Comparison of ENCODE assay signal across 23 cellular contexts in the genomic region with DNA sequence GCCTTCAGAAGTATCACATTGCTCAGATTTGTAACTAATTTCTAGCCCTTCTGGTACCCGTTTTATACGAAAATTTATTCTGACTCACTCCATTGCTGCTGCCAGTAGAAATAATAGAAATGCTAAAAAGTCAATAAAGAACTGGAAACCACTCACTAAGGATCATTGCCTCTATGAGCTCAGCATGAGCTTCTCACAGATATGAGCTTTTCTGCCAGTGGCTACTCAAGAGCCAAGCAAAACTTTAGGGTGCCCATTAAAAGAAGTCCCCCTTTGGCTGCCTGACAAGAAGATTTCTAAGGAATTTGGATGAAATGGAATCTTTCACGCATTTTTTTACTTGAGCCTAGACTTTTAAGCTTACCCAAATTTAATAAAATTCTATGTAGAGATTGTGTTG. TPM values are rescaled to one million over a fixed set of nuclear protein-coding genes. Genes with fewer than 3 reads are reported as not detected.
DNase-seq lines count a peak whose midpoint lies in the region; ATAC-seq and TF ChIP-seq lines count a peak whose summit lies in the region.
"Had no signal": no experiment of that assay in that cellular context is flagged by ENCODE, and none has a peak within 500 bp of the region (broad histone marks: within the 10 kb centered on the region; RNA-seq: fewer than 3 reads in every experiment).

No MANE protein-coding gene starts in this region.

- ATAC-seq in HG02885 (IDR thresholded peaks at IDR 0.05; ENCODE audit: poor library complexity, unreplicated experiment): no peak
- ATAC-seq: Right ventricle myocardium inferior had no signal

- CTCF ChIA-PET in A673 (lab: Charles Lee): no interaction called here

- H3K4me3 ChIP-seq in A673 (ENCODE audit: low read depth, low read length, poor library complexity, severe bottlenecking) (no peak overlapping the region), SK-N-MC (peak overlapping the region; percentile 70)
- H3K4me3 ChIP-seq: HAP-1, PC-9, SJSA1 had no signal

- intact Hi-C loops in A673 (cut with micrococcal nuclease; ENCODE audit: unreplicated experiment): no loop called here

- H3K27ac ChIP-seq in A673 (ENCODE audit: low read depth, low read length, poor library complexity, severe bottlenecking) (no peak overlapping the region), SK-N-MC (peak overlapping the region; percentile 100)
- H3K27ac ChIP-seq: 22Rv1, PC-9, SJSA1 had no signal

- no peak for TF ChIP-seq CTCF in A673 (conservative IDR thresholded peaks at IDR 0.05; ENCODE audit: low read depth, low read length)

- H3K36me3 ChIP-seq in A673 (ENCODE audit: insufficient read depth, low read length, poor library complexity, severe bottlenecking): no peaks in the 10 kb centered on the region
- no peaks in the 10 kb centered on the region for H3K36me3 ChIP-seq in SK-N-MC (ENCODE audit: insufficient read depth, low read length)
- H3K36me3 ChIP-seq: HAP-1, SJSA1 had no signal

- peak overlapping the region; percentile 88 for H3K9ac ChIP-seq in SK-N-MC (ENCODE audit: insufficient read length)

- H3K27me3 ChIP-seq in A673 (replicated peaks; ENCODE audit: insufficient read depth, low read depth, low read length, poor library complexity): no peaks in the 10 kb centered on the region
- H3K27me3 ChIP-seq: SJSA1 had no signal

- H3K4me1 ChIP-seq in A673 (ENCODE audit: insufficient read depth, low read length, poor library complexity, severe bottlenecking): peaks cover 6% of the 10 kb centered on the region
- H3K4me1 ChIP-seq: HAP-1 had no signal

- POLR2A ChIA-PET in A673 (lab: Charles Lee; ENCODE audit: low non-redundant PET): no interaction called here

- H3K9me3 ChIP-seq in A673 (ENCODE audit: low read depth, low read length, poor library complexity, severe bottlenecking) (peaks cover 2% of the 10 kb centered on the region), SK-N-MC (ENCODE audit: low read depth, low read length) (peaks cover 6% of the 10 kb centered on the region; the same call in 1 of the 2 replicates)
- H3K9me3 ChIP-seq: HAP-1, SJSA1 had no signal

- DNase-seq in A673 (ENCODE audit: low spot score): peak; percentile 29
- DNase-seq in SK-N-MC (ENCODE audit: low read depth, low spot score): no peak
- peak; percentile 37 for DNase-seq in astrocyte of the hippocampus (ENCODE audit: low read depth, low spot score)
- peak; percentile 83 for DNase-seq in stromal cell of bone marrow (ENCODE audit: low read depth)
- no peak for DNase-seq in NCI-H187 (lab: John Stamatoyannopoulos, UW)
- DNase-seq in GOT3 (lab: John Stamatoyannopoulos, UW): no peak
- DNase-seq in GF-D8 (lab: John Stamatoyannopoulos, UW): no peak
- DNase-seq: ACHN; Calu3; DMS79 treated with DMSO at 0.1 percent for 48 hours; HFFc6; NCI-H1105; NCI-H1436 treated with DMSO at 0.1 percent for 48 hours; NCI-H2029; NCI-H524 treated with DMSO at 0.1 percent for 48 hours; NCI-H82; NK-92 treated with Interleukin-12 subunit alpha and Interleukin-12 subunit beta, amount 100 ng/mL, for 24 hours; PC-9 had no signal

- BruUV-seq in A673 (replicated peaks; lab: Mats Ljungman, UMichigan): no TSS peak

RNA-seq across cellular contexts. Expression of a gene that starts 52.5 kb away (rescaled TPM):
- total RNA-seq in A673 (2021): 0.42 and 0.67 TPM in 2 replicates
- total RNA-seq: HFFc6, Right ventricle myocardium inferior, SJSA1 had no signal

Comparison
In these comparisons a context has a peak if more than half of its experiments do, and no peak if none do; other contexts are left out.
1. DNase-seq: peak in A673 (single experiment), astrocyte of the hippocampus (single experiment) and stromal cell of bone marrow (single experiment); none in SK-N-MC (single experiment), NCI-H187 (0 of 2), GOT3 (single experiment) and GF-D8 (single experiment).